Comparison of ENCODE assay signal across 17 cellular contexts in genomic region chr15:97978408-97979130, GRCh38. TPM values are rescaled to one million over a fixed set of nuclear protein-coding genes. Genes with fewer than 3 reads are reported as not detected.
DNase-seq lines count a peak whose midpoint lies in the region; ATAC-seq, FAIRE-seq and TF ChIP-seq lines count a peak whose summit lies in the region.
"Had no signal": no experiment of that assay in that cellular context is flagged by ENCODE, and none has a peak within 500 bp of the region (broad histone marks: within the 10 kb centered on the region; RNA-seq: fewer than 3 reads in every experiment).

No MANE protein-coding gene starts in this region.

- FAIRE-seq in pancreas (lab: Jason Lieb, UNC): no peak
- FAIRE-seq: colon had no signal

- H3K36me3 ChIP-seq in DND-41 (ENCODE audit: insufficient read depth, low read length) (peaks cover 9% of the 10 kb centered on the region; the same call in 1 of the 2 replicates), SJCRH30 (no peaks in the 10 kb centered on the region), pancreas (peaks cover 0 to 5% (median 0%) of the 10 kb centered on the region in 3 donors)
- H3K36me3 ChIP-seq: HAP-1 had no signal

- no peak overlapping the region for H3K4me2 ChIP-seq in DND-41 (ENCODE audit: insufficient read depth, low read length)

- no peak for TF ChIP-seq CTCF in DND-41 (IDR thresholded peaks at IDR 0.05; ENCODE audit: borderline replicate concordance, extremely low read depth, low read length, poor library complexity, severe bottlenecking)
- no peak for TF ChIP-seq CTCF in fibroblast of villous mesenchyme (IDR thresholded peaks at IDR 0.05; ENCODE audit: insufficient read depth, low read depth, low read length)
- TF ChIP-seq CTCF in pancreas (IDR thresholded peaks at IDR 0.05): no peak

- H3K4me3 ChIP-seq in DND-41 (ENCODE audit: low read depth in 1 of 2, low read length in 2 of 2) (no peak overlapping the region), SJCRH30 (no peak overlapping the region), fibroblast of villous mesenchyme (ENCODE audit: low read depth, low read length) (no peak overlapping the region), pancreas (no peak overlapping the region)
- H3K4me3 ChIP-seq: HAP-1, mucosa of descending colon, psoas muscle had no signal

- H4K20me1 ChIP-seq in DND-41 (ENCODE audit: insufficient read depth, low read length): no peaks in the 10 kb centered on the region

- 0 out of 2 replicates have a peak overlapping the region, but pooled peaks have one; percentile 10 for H2AFZ ChIP-seq in DND-41 (ENCODE audit: low read depth, low read length)

- no peak for ATAC-seq in DND-41 (ENCODE audit: insufficient read depth, low read depth)
- ATAC-seq in pancreas: peak; percentile 82 to 90 (median 88)

- H3K27ac ChIP-seq in DND-41 (ENCODE audit: low read length) (peak overlapping the region; percentile 21; the same call in 1 of the 2 replicates), SJCRH30 (no peak overlapping the region; the same call in 1 of the 2 replicates), pancreas (peak overlapping the region in 3 of 4 donors; percentile 50 to 78 (median 74))
- H3K27ac ChIP-seq: psoas muscle had no signal

- H3K27me3 ChIP-seq in DND-41 (ENCODE audit: insufficient read depth, low read length, poor library complexity): no peaks in the 10 kb centered on the region
- H3K27me3 ChIP-seq in SJCRH30: no peaks in the 10 kb centered on the region
- H3K27me3 ChIP-seq in pancreas: no peaks in the 10 kb centered on the region
- H3K27me3 ChIP-seq: esophagus squamous epithelium had no signal

- no peak for DNase-seq in DND-41
- peak; percentile 46 to 68 for DNase-seq in SJCRH30
- DNase-seq in fibroblast of villous mesenchyme (ENCODE audit: low read depth): peak; percentile 20
- DNase-seq in pancreas: peak in 4 of 6 donors; percentile 54 to 77 (median 68)
- no peak for DNase-seq in NCI-H526 treated with DMSO at 0.1 percent for 48 hours (lab: John Stamatoyannopoulos, UW)
- no peak for DNase-seq in SIG-M5 treated with dmso at 0.1 percent for 504 hours (lab: John Stamatoyannopoulos, UW; ENCODE audit: unreplicated experiment)
- DNase-seq in retina: no peak
- no peak for DNase-seq in activated effector memory CD4-positive, alpha-beta T cell treated with Interleukin-2 at 50 U/mL for 16 hours
- DNase-seq: activated CD8-positive, alpha-beta memory T cell treated with anti-CD3 and anti-CD28 coated beads, Interleukin-2, amount 50 U/mL, for 48 hours; activated naive CD4-positive, alpha-beta T cell treated with anti-CD3 and anti-CD28 coated beads, Interleukin-2, amount 50 U/mL, for 16 hours; esophagus squamous epithelium; MM.1S; mucosa of descending colon; psoas muscle; stimulated activated naive CD4-positive, alpha-beta T cell treated with Interleukin-2 at 50 U/mL for 16 hours had no signal

- H3K4me1 ChIP-seq in DND-41 (ENCODE audit: insufficient read depth, low read length): peaks cover 14% of the 10 kb centered on the region
- H3K4me1 ChIP-seq in SJCRH30: 0 out of 2 replicates have a peak, but pooled peaks cover 6% of the 10 kb centered on the region
- H3K4me1 ChIP-seq in pancreas: peaks cover 0 to 26% (median 24%) of the 10 kb centered on the region in 3 donors
- H3K4me1 ChIP-seq: HAP-1, psoas muscle had no signal

- no peaks in the 10 kb centered on the region for H3K79me2 ChIP-seq in DND-41 (ENCODE audit: insufficient read depth, low read length)

- no peak overlapping the region for H3K9ac ChIP-seq in DND-41 (ENCODE audit: low read depth, low read length)

- no peaks in the 10 kb centered on the region for H3K9me3 ChIP-seq in DND-41 (ENCODE audit: insufficient read depth, low read length, severe bottlenecking)
- H3K9me3 ChIP-seq in SJCRH30 (replicated peaks): no peaks in the 10 kb centered on the region
- no peaks in the 10 kb centered on the region for H3K9me3 ChIP-seq in pancreas
- H3K9me3 ChIP-seq: esophagus squamous epithelium, HAP-1, mucosa of descending colon, psoas muscle had no signal

- intact Hi-C loops in pancreas (cut with DNase I): no loop called here

- WGBS in pancreas, 2 donors: 30 to 42% methylated on average over 4 of the region's 4 CpGs

RNA-seq across cellular contexts. Expression of gene ARRDC4, which starts 18.1 kb away (rescaled TPM):
- 4.6 and 4.8 TPM in 2 replicates for total RNA-seq in SJCRH30 (2014; rRNA removed; shearing (Covaris generic))
- 11.7 and 18.4 TPM in 2 replicates for total RNA-seq in fibroblast of villous mesenchyme
- 10 to 100 TPM; 10.8 to 32.7 (median 14.4) TPM for total RNA-seq in pancreas
- 10 to 100 TPM; 16.2 to 29.8 TPM for polyA plus RNA-seq in pancreas

Comparison
In these comparisons a context has a peak if more than half of its experiments do, and no peak if none do; other contexts are left out.
1. DNase-seq: peak in SJCRH30 (2 of 2), fibroblast of villous mesenchyme (single experiment) and pancreas (4 of 6); none in DND-41 (single experiment), NCI-H526 treated with DMSO at 0.1 percent for 48 hours (single experiment), SIG-M5 treated with dmso at 0.1 percent for 504 hours (single experiment), retina (single experiment) and activated effector memory CD4-positive, alpha-beta T cell treated with Interleukin-2 at 50 U/mL for 16 hours (single experiment).